Comparison of ENCODE assay signal across 1 cellular context in genomic region chr5:112784726-112785125, GRCh38.
TF ChIP-seq lines count a peak whose summit lies in the region.

No MANE protein-coding gene starts in this region.

TF ChIP-seq in H1, 55 proteins besides CTCF, POLR2A, EP300 and RAD21:
- TF ChIP-seq BACH1 (IDR thresholded peaks at IDR 0.05; ENCODE audit: low read length) (no peak), CEBPB (IDR thresholded peaks at IDR 0.05; ENCODE audit: low read depth, low read length) (peak; percentile 35; the same call in 1 of the 2 replicates), RXRA (IDR thresholded peaks at IDR 0.05; ENCODE audit: insufficient read depth, low read depth, low read length) (no peak), SIRT6 (IDR thresholded peaks at IDR 0.05; ENCODE audit: low read length) (no peak), ATF3 (IDR thresholded peaks at IDR 0.05; ENCODE audit: insufficient read depth, low read depth, low read length) (no peak), CTBP2 (IDR thresholded peaks at IDR 0.05; ENCODE audit: borderline replicate concordance, insufficient read depth, insufficient read length, low read length) (no peak), CHD7 (IDR thresholded peaks at IDR 0.05; ENCODE audit: insufficient replicate concordance, low read length) (no peak), SIN3A (conservative IDR thresholded peaks at IDR 0.05 in 1 of 2, IDR thresholded peaks at IDR 0.05 in 1 of 2; ENCODE audit: low read depth in 1 of 2, low read length in 2 of 2) (no peak), SAP30 (IDR thresholded peaks at IDR 0.05; ENCODE audit: insufficient read depth, insufficient replicate concordance, low read length) (no peak)
